8 cellular contexts compared by ENCODE assay signal in genomic region chr1:35641233-35641866, GRCh38. TPM values are rescaled to one million over a fixed set of nuclear protein-coding genes. Genes with fewer than 3 reads are reported as not detected.
A peak's percentile ranks its signal among the peaks of the same experiment; 100 is the strongest.
DNase-seq lines count a peak whose midpoint lies in the region; ATAC-seq and TF ChIP-seq lines count a peak whose summit lies in the region.

TSS of gene PSMB2 (minus strand) at chr1:35641526. CDS start at chr1:35641432, 94 bp downstream.

- peak; percentile 72 for ATAC-seq in HG02588 (IDR thresholded peaks at IDR 0.05; ENCODE audit: unreplicated experiment)
- peak; percentile 94 to 95 for ATAC-seq in activated naive CD4-positive, alpha-beta T cell treated with anti-CD3 and anti-CD28 coated beads, Interleukin-2, amount 50 U/mL, for 72 hours

- no peaks in the 10 kb centered on the region for H3K9me3 Mint-ChIP-seq in activated naive CD4-positive, alpha-beta T cell treated with anti-CD3 and anti-CD28 coated beads, Interleukin-2, amount 50 U/mL, for 72 hours

- no peaks in the 10 kb centered on the region for H3K36me3 ChIP-seq in GM06990 (ENCODE audit: control insufficient read depth, insufficient read depth, low read length)

- DNase-seq in GM06990 (ENCODE audit: extremely low read depth, insufficient read length) (peak; percentile 94), NCI-H1105 (lab: John Stamatoyannopoulos, UW) (peak; percentile 96), SKM-1 (lab: John Stamatoyannopoulos, UW; ENCODE audit: unreplicated experiment) (peak; percentile 78), globus pallidus (ENCODE audit: low spot score) (peak; percentile 88), non-pigmented ciliary epithelial cell (ENCODE audit: low read depth) (peak; percentile 78), substantia nigra (lab: John Stamatoyannopoulos, UW) (peak; percentile 47 to 97 (median 85))
- peak; percentile 94 to 95 for DNase-seq in activated naive CD4-positive, alpha-beta T cell treated with anti-CD3 and anti-CD28 coated beads, Interleukin-2, amount 50 U/mL, for 72 hours (ENCODE audit: low spot score in 2 of 2)

- peak within 1 kb of the TSS; percentile 93 to 100 for H3K27ac Mint-ChIP-seq in activated naive CD4-positive, alpha-beta T cell treated with anti-CD3 and anti-CD28 coated beads, Interleukin-2, amount 50 U/mL, for 72 hours

- H3K36me3 Mint-ChIP-seq in activated naive CD4-positive, alpha-beta T cell treated with anti-CD3 and anti-CD28 coated beads, Interleukin-2, amount 50 U/mL, for 72 hours = peaks cover 14 to 21% of the 10 kb centered on the region in 2 donors

- TF ChIP-seq CTCF in GM06990 (IDR thresholded peaks at IDR 0.05; ENCODE audit: insufficient read depth, low read length, poor library complexity, severe bottlenecking) = no peak

- peak within 1 kb of the TSS; percentile 93 for H3K4me3 ChIP-seq in GM06990 (replicated peaks; ENCODE audit: low read depth, low read length)

- peak within 1 kb of the TSS; percentile 87 for H3K27ac ChIP-seq in substantia nigra (ENCODE audit: low read depth, low read length, poor library complexity, severe bottlenecking)

- no peaks in the 10 kb centered on the region; the same call in 1 of the 2 replicates for H3K27me3 ChIP-seq in GM06990 (replicated peaks; ENCODE audit: control insufficient read depth, insufficient read depth, low read length)

RNA-seq across cellular contexts. Expression of gene PSMB2, which starts in this region (rescaled TPM):
- 10 to 100 TPM; 87.0 to 98.8 TPM for total RNA-seq in activated naive CD4-positive, alpha-beta T cell treated with anti-CD3 and anti-CD28 coated beads, Interleukin-2, amount 50 U/mL, for 72 hours

Comparison
In these comparisons a context has a peak if more than half of its experiments do, and no peak if none do; other contexts are left out.
1. Peak in every context shown above with its lines: DNase-seq, ATAC-seq, H3K4me3 ChIP-seq and H3K27ac ChIP-seq.